In the genomic region with DNA sequence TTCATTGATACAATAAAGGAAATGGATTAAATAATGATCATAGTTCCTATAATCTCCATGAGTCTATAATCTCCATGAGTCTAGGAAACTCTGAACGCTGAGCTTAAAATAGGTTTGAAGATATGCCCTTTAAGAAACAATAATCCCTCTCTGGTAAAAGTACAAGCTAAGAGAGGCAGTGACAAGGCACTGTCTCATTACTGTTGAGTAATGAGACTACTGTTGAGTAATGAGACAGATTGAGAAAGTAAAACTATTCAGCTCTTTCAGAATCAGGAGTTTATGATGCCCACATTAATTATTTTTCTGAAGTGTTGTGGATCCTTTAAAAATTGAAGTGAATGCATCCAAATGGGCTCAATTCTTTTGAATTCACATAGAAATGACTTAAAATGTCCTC, we compare ENCODE assay signal across 18 cellular contexts.
"Had no signal": no experiment of that assay in that cellular context is flagged by ENCODE, and none has a peak within 500 bp of the region (broad histone marks: within the 10 kb centered on the region; RNA-seq: fewer than 3 reads in every experiment).

No MANE protein-coding gene starts in this region.

- DNase-seq: effector memory CD4-positive, alpha-beta T cell; glutamatergic neuron; immature natural killer cell; kidney; left cardiac atrium; left ventricle myocardium inferior; lower lobe of right lung; mesendoderm; naive B cell; occipital lobe; pancreas; right cardiac atrium; stimulated activated CD4-positive, alpha-beta T cell treated with anti-CD3 and anti-CD28 coated beads, Interleukin-4, amount 100 ng/mL, for 1 hour; tibial artery; upper lobe of left lung; uterus had no signal

- H3K4me3 ChIP-seq: gastroesophageal sphincter, left ventricle myocardium inferior, lower lobe of right lung, pancreas, tibial artery, upper lobe of left lung, uterus had no signal

- H3K4me1 ChIP-seq: gastroesophageal sphincter, left ventricle myocardium inferior, lower lobe of right lung, pancreas, tibial artery, upper lobe of left lung, uterus had no signal

- H3K9me3 ChIP-seq: lower lobe of right lung, pancreas, tibial artery, uterus had no signal

- ATAC-seq: gastroesophageal sphincter; left cardiac atrium; lower lobe of right lung; pancreas; right cardiac atrium; stimulated activated memory B cell treated with anti-CD40 and anti-IgM and Interleukin-4, amounts not matched to agents 10 μg/mL and 1 μg/mL and 100 μg/mL, for 72 hours had no signal

- H3K36me3 ChIP-seq: gastroesophageal sphincter, left ventricle myocardium inferior, lower lobe of right lung, pancreas, tibial artery, upper lobe of left lung, uterus had no signal

- H3K27ac ChIP-seq: gastroesophageal sphincter, left ventricle myocardium inferior, lower lobe of right lung, pancreas, tibial artery, upper lobe of left lung, uterus had no signal

- H3K27me3 ChIP-seq: gastroesophageal sphincter, pancreas, tibial artery, upper lobe of left lung, uterus had no signal
